2 cellular contexts compared by ENCODE assay signal in the genomic region with DNA sequence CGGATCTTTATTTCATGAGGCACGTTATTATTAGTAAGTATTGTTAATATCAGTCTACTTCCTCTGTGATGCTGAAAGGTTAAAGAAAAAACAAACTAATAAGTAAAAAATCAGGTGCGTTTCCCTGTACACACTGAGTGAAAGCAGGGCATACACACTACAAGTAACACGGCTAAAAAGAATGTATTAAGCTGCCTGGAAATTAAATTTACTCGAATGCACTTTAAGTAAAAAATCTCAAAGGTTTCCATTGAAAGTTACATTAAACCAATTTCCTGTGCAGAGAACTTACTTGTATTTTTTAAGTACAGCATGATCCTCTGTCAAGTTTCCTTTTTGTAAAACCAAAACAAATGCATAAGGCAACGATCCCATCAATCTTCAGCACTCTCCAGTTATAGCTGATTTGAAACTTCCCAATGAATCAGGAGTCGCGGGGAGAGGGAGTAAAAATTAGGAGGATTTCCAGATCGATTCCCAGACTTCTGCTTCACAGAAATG.
TF ChIP-seq lines count a peak whose summit lies in the region.

No MANE protein-coding gene starts in this region.

TF ChIP-seq in A549, 52 proteins besides CTCF, POLR2A, EP300 and RAD21:
- no peak for TF ChIP-seq NPAS2 (CRISPR knock-in tag; IDR thresholded peaks at IDR 0.05; ENCODE audit: borderline replicate concordance)
- no peak for TF ChIP-seq ZFP36 (IDR thresholded peaks at IDR 0.05; ENCODE audit: borderline replicate concordance, partially characterized antibody)
- 0 out of 2 replicates have a peak, but pooled peaks have one; percentile 62 for TF ChIP-seq RNF2 (IDR thresholded peaks at IDR 0.05; ENCODE audit: borderline replicate concordance, low read depth)
- no peak for TF ChIP-seq CHD4 (IDR thresholded peaks at IDR 0.05; ENCODE audit: borderline replicate concordance)
- TF ChIP-seq CBX8 (IDR thresholded peaks at IDR 0.05) = peak; percentile 94; the same call in 1 of the 2 replicates
- no peak for TF ChIP-seq FOXS1 (CRISPR knock-in tag; IDR thresholded peaks at IDR 0.05)

TF ChIP-seq in K562, 482 proteins besides CTCF, POLR2A, EP300 and RAD21:
- TF ChIP-seq USF2 (CRISPR knock-in tag; IDR thresholded peaks at IDR 0.05) (no peak), CBX8 (IDR thresholded peaks at IDR 0.05; ENCODE audit: borderline replicate concordance, extremely low read depth, low read depth, low read length, poor library complexity, severe bottlenecking) (peak; percentile 52), ZNF23 (CRISPR knock-in tag; IDR thresholded peaks at IDR 0.05) (no peak), ZNF41 (CRISPR knock-in tag; conservative IDR thresholded peaks at IDR 0.05) (no peak), NR3C1 (CRISPR knock-in tag; IDR thresholded peaks at IDR 0.05) (no peak), ATF4 (CRISPR knock-in tag; IDR thresholded peaks at IDR 0.05) (no peak)
